In the genomic region with DNA sequence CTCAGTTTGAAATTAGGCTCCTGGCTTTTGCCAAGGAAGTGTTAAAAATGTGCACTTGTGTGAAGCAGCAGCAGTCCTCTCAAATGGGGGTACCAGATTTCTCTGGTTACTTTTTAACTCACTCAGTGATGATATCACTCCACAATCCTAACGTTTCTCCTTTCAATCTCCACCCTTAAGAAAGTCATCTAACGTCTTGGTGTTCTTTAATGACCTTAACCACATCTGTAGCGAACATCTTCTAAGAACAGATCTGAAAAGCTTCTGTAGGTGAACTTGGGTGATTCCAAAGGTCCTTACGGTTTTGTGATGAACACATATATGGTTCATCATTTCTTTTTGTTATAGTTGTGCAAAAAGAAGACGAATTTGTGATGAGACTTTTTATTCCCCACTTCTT, we compare ENCODE assay signal across 15 cellular contexts.
DNase-seq lines count a peak whose midpoint lies in the region; ATAC-seq and TF ChIP-seq lines count a peak whose summit lies in the region.
"Had no signal": no experiment of that assay in that cellular context is flagged by ENCODE, and none has a peak within 500 bp of the region (broad histone marks: within the 10 kb centered on the region; RNA-seq: fewer than 3 reads in every experiment).

No MANE protein-coding gene starts in this region.

- TF ChIP-seq CTCF in OCI-LY3 (IDR thresholded peaks at IDR 0.05; ENCODE audit: low read depth, low read length): no peak

- peaks cover 76% of the 10 kb centered on the region for H3K4me1 Mint-ChIP-seq in activated T-cell treated with anti-CD3 and anti-CD28 coated beads, Interleukin-2, amount 50 U/mL, for 24 hours (ENCODE audit: low read depth)
- H3K4me1 Mint-ChIP-seq in effector memory CD8-positive, alpha-beta T cell (ENCODE audit: low read depth in 2 of 2): peaks cover 33 to 49% of the 10 kb centered on the region in 2 donors
- peaks cover 85% of the 10 kb centered on the region for H3K4me1 Mint-ChIP-seq in stimulated activated naive CD8-positive, alpha-beta T cell treated with anti-CD3 and anti-CD28 coated beads, Interleukin-15, amount 100 ng/mL, for 72 hours

- H3K9me3 ChIP-seq in OCI-LY3 (ENCODE audit: insufficient read depth, low read length): no peaks in the 10 kb centered on the region

- no peaks in the 10 kb centered on the region for H3K27me3 ChIP-seq in OCI-LY3 (ENCODE audit: low read depth, low read length)
- H3K27me3 ChIP-seq: hepatocyte had no signal

- H3K9ac ChIP-seq in OCI-LY3 (ENCODE audit: low read length): peak overlapping the region; percentile 27; the same call in 1 of the 2 replicates

- peak overlapping the region; percentile 93 for H3K4me2 ChIP-seq in OCI-LY3 (ENCODE audit: low read length)
- H3K4me2 ChIP-seq: hepatocyte had no signal

- H3K27ac ChIP-seq in OCI-LY3 (ENCODE audit: low read length): peak overlapping the region; percentile 56
- H3K27ac ChIP-seq: hepatocyte had no signal

- H3K4me3 Mint-ChIP-seq in activated T-cell treated with anti-CD3 and anti-CD28 coated beads, Interleukin-2, amount 50 U/mL, for 24 hours: peak overlapping the region; percentile 39
- no peak overlapping the region for H3K4me3 Mint-ChIP-seq in effector memory CD8-positive, alpha-beta T cell
- peak overlapping the region; percentile 52 to 75 for H3K4me3 Mint-ChIP-seq in stimulated activated naive CD8-positive, alpha-beta T cell treated with anti-CD3 and anti-CD28 coated beads, Interleukin-15, amount 100 ng/mL, for 72 hours
- H3K4me3 Mint-ChIP-seq: neural crest cell had no signal

- H3K36me3 ChIP-seq in OCI-LY3 (replicated peaks; ENCODE audit: low read depth, low read length): peaks cover 2% of the 10 kb centered on the region

- DNase-seq in activated T-cell treated with anti-CD3 and anti-CD28 coated beads, Interleukin-2, amount 50 U/mL, for 24 hours: no peak
- DNase-seq in activated T-cell treated with anti-CD3 and anti-CD28 coated beads, Interleukin-2, amount 50 U/mL, for 48 hours: no peak
- no peak for DNase-seq in effector memory CD8-positive, alpha-beta T cell
- DNase-seq in stimulated activated naive CD8-positive, alpha-beta T cell treated with anti-CD3 and anti-CD28 coated beads, Interleukin-15, amount 100 ng/mL, for 72 hours: no peak
- DNase-seq in NCI-H1694 treated with DMSO at 0.1 percent for 48 hours (lab: John Stamatoyannopoulos, UW): no peak
- DNase-seq: activated CD4-positive, alpha-beta T cell treated with anti-CD3 and anti-CD28 coated beads for 48 hours; mammary epithelial cell; NCI-H1930; T-helper 9 cell had no signal

- H3K36me3 Mint-ChIP-seq in activated T-cell treated with anti-CD3 and anti-CD28 coated beads, Interleukin-2, amount 50 U/mL, for 24 hours (ENCODE audit: low read depth): peaks cover 19% of the 10 kb centered on the region
- H3K36me3 Mint-ChIP-seq in effector memory CD8-positive, alpha-beta T cell (ENCODE audit: insufficient read depth): no peaks in the 10 kb centered on the region

- H3K79me2 ChIP-seq in OCI-LY3 (ENCODE audit: low read length): peaks cover 63% of the 10 kb centered on the region
- H3K79me2 ChIP-seq: hepatocyte had no signal

- H2AFZ ChIP-seq in OCI-LY3 (ENCODE audit: low read depth, low read length): no peak overlapping the region
- H2AFZ ChIP-seq: hepatocyte had no signal

- peaks cover 28% of the 10 kb centered on the region for H4K20me1 ChIP-seq in OCI-LY3 (ENCODE audit: insufficient read depth, low read length)

- ATAC-seq in effector memory CD8-positive, alpha-beta T cell (replicated peaks): no peak
- ATAC-seq in stimulated activated naive CD8-positive, alpha-beta T cell treated with anti-CD3 and anti-CD28 coated beads, Interleukin-15, amount 100 ng/mL, for 72 hours: peak; percentile 73
- ATAC-seq in HG03135 (IDR thresholded peaks at IDR 0.05; ENCODE audit: unreplicated experiment) (no peak), HG02885 (IDR thresholded peaks at IDR 0.05; ENCODE audit: poor library complexity, unreplicated experiment) (no peak)
- ATAC-seq: HepG2 had no signal

- no peaks in the 10 kb centered on the region for H3K9me3 Mint-ChIP-seq in activated T-cell treated with anti-CD3 and anti-CD28 coated beads, Interleukin-2, amount 50 U/mL, for 24 hours
- H3K9me3 Mint-ChIP-seq in effector memory CD8-positive, alpha-beta T cell: no peaks in the 10 kb centered on the region
- H3K9me3 Mint-ChIP-seq in stimulated activated naive CD8-positive, alpha-beta T cell treated with anti-CD3 and anti-CD28 coated beads, Interleukin-15, amount 100 ng/mL, for 72 hours: no peaks in the 10 kb centered on the region

- H3K27ac Mint-ChIP-seq in activated T-cell treated with anti-CD3 and anti-CD28 coated beads, Interleukin-2, amount 50 U/mL, for 24 hours: peak overlapping the region; percentile 92
- H3K27ac Mint-ChIP-seq in effector memory CD8-positive, alpha-beta T cell: peak overlapping the region; percentile 13 to 67
- H3K27ac Mint-ChIP-seq in stimulated activated naive CD8-positive, alpha-beta T cell treated with anti-CD3 and anti-CD28 coated beads, Interleukin-15, amount 100 ng/mL, for 72 hours: peak overlapping the region; percentile 48 to 90

- H3K4me3 ChIP-seq in OCI-LY3 (ENCODE audit: low read length): peak overlapping the region; percentile 41
- H3K4me3 ChIP-seq: hepatocyte had no signal

- no peaks in the 10 kb centered on the region for H3K27me3 Mint-ChIP-seq in activated T-cell treated with anti-CD3 and anti-CD28 coated beads, Interleukin-2, amount 50 U/mL, for 24 hours
- no peaks in the 10 kb centered on the region for H3K27me3 Mint-ChIP-seq in effector memory CD8-positive, alpha-beta T cell
- H3K27me3 Mint-ChIP-seq in stimulated activated naive CD8-positive, alpha-beta T cell treated with anti-CD3 and anti-CD28 coated beads, Interleukin-15, amount 100 ng/mL, for 72 hours: no peaks in the 10 kb centered on the region

- H3K4me1 ChIP-seq in OCI-LY3 (ENCODE audit: low read length): peaks cover 59% of the 10 kb centered on the region

Comparison
In these comparisons a context has a peak if more than half of its experiments do, and no peak if none do; other contexts are left out.
1. H3K27ac Mint-ChIP-seq: peak in every context shown above with its lines; median percentile 92 in activated T-cell treated with anti-CD3 and anti-CD28 coated beads, Interleukin-2, amount 50 U/mL, for 24 hours; 69 in stimulated activated naive CD8-positive, alpha-beta T cell treated with anti-CD3 and anti-CD28 coated beads, Interleukin-15, amount 100 ng/mL, for 72 hours; 40 in effector memory CD8-positive, alpha-beta T cell.
2. H3K4me3 Mint-ChIP-seq: peak in activated T-cell treated with anti-CD3 and anti-CD28 coated beads, Interleukin-2, amount 50 U/mL, for 24 hours (single experiment) and stimulated activated naive CD8-positive, alpha-beta T cell treated with anti-CD3 and anti-CD28 coated beads, Interleukin-15, amount 100 ng/mL, for 72 hours (2 of 2); none in effector memory CD8-positive, alpha-beta T cell (0 of 2).